1 cellular context compared by ENCODE assay signal in genomic region chr14:77470192-77470870, GRCh38.
TF ChIP-seq lines count a peak whose summit lies in the region.

No MANE protein-coding gene starts in this region.

TF ChIP-seq in HEK293, 187 proteins besides CTCF, POLR2A, EP300 and RAD21 (continued from another document and continues in another):
- TF ChIP-seq ZNF449 (tag by site-specific recombination; IDR thresholded peaks at IDR 0.05) (no peak), PRDM1 (tag by site-specific recombination; IDR thresholded peaks at IDR 0.05) (no peak), ZSCAN16 (tag by site-specific recombination; IDR thresholded peaks at IDR 0.05) (no peak), ZNF169 (tag by site-specific recombination; IDR thresholded peaks at IDR 0.05) (no peak), SCRT2 (tag by site-specific recombination; IDR thresholded peaks at IDR 0.05) (no peak), ZNF24 (tag by site-specific recombination; IDR thresholded peaks at IDR 0.05) (no peak; the same call in 1 of the 2 replicates), ZBTB17 (tag by site-specific recombination; IDR thresholded peaks at IDR 0.05) (peak; percentile 57; the same call in 1 of the 2 replicates), GFI1B (tag by site-specific recombination; IDR thresholded peaks at IDR 0.05) (no peak), ZNF140 (tag by site-specific recombination; IDR thresholded peaks at IDR 0.05) (no peak), ZNF544 (tag by site-specific recombination; IDR thresholded peaks at IDR 0.05) (no peak), ZNF624 (tag by site-specific recombination; IDR thresholded peaks at IDR 0.05) (no peak), ZNF248 (tag by site-specific recombination; IDR thresholded peaks at IDR 0.05) (no peak), ZNF132 (tag by site-specific recombination; IDR thresholded peaks at IDR 0.05; ENCODE audit: borderline replicate concordance) (no peak), ZNF239 (tag by site-specific recombination; IDR thresholded peaks at IDR 0.05) (no peak), ZNF423 (tag by site-specific recombination; IDR thresholded peaks at IDR 0.05) (peak; percentile 95), GLIS2 (tag by site-specific recombination; IDR thresholded peaks at IDR 0.05) (0 out of 2 replicates have a peak, but pooled peaks have one; percentile 10), ZSCAN5A (tag by site-specific recombination; IDR thresholded peaks at IDR 0.05) (no peak), SCRT1 (tag by site-specific recombination; IDR thresholded peaks at IDR 0.05; ENCODE audit: borderline replicate concordance) (0 out of 2 replicates have a peak, but pooled peaks have one; percentile 43), FEZF1 (tag by site-specific recombination; IDR thresholded peaks at IDR 0.05) (peak; percentile 79), ZNF155 (tag by site-specific recombination; IDR thresholded peaks at IDR 0.05) (no peak), ZNF280C (tag by site-specific recombination; IDR thresholded peaks at IDR 0.05) (no peak), ZNF530 (tag by site-specific recombination; IDR thresholded peaks at IDR 0.05; ENCODE audit: low read depth) (no peak), ZNF416 (tag by site-specific recombination; IDR thresholded peaks at IDR 0.05) (no peak), HOXD13 (CRISPR knock-in tag; IDR thresholded peaks at IDR 0.05; ENCODE audit: borderline replicate concordance) (no peak), ZBTB44 (tag by site-specific recombination; IDR thresholded peaks at IDR 0.05) (peak; percentile 88), WT1 (tag by site-specific recombination; IDR thresholded peaks at IDR 0.05) (0 out of 2 replicates have a peak, but pooled peaks have one; percentile 31), ZNF221 (tag by site-specific recombination; IDR thresholded peaks at IDR 0.05; ENCODE audit: borderline replicate concordance) (no peak), ZNF747 (tag by site-specific recombination; IDR thresholded peaks at IDR 0.05) (no peak), ZFP69B (tag by site-specific recombination; IDR thresholded peaks at IDR 0.05) (no peak), ZFP41 (tag by site-specific recombination; IDR thresholded peaks at IDR 0.05; ENCODE audit: borderline replicate concordance) (no peak), ZNF404 (tag by site-specific recombination; IDR thresholded peaks at IDR 0.05) (no peak), ZNF133 (tag by site-specific recombination; IDR thresholded peaks at IDR 0.05) (no peak), ZNF202 (tag by site-specific recombination; IDR thresholded peaks at IDR 0.05; ENCODE audit: borderline replicate concordance) (no peak), ZNF621 (tag by site-specific recombination; IDR thresholded peaks at IDR 0.05) (no peak), ELK4 (IDR thresholded peaks at IDR 0.05; ENCODE audit: borderline replicate concordance, low read depth, low read length) (no peak), KLF9 (tag by site-specific recombination; IDR thresholded peaks at IDR 0.05; ENCODE audit: low read depth) (no peak), ZNF677 (tag by site-specific recombination; IDR thresholded peaks at IDR 0.05) (no peak), ZBTB1 (tag by site-specific recombination; IDR thresholded peaks at IDR 0.05) (no peak), ZFHX2 (tag by site-specific recombination; conservative IDR thresholded peaks at IDR 0.05) (no peak), ZNF777 (tag by site-specific recombination; IDR thresholded peaks at IDR 0.05; ENCODE audit: borderline replicate concordance) (no peak), KLF10 (tag by site-specific recombination; IDR thresholded peaks at IDR 0.05) (no peak), ZNF837 (tag by site-specific recombination; IDR thresholded peaks at IDR 0.05) (no peak), SP7 (tag by site-specific recombination; IDR thresholded peaks at IDR 0.05) (no peak)
- TF ChIP-seq, protein P1, sequence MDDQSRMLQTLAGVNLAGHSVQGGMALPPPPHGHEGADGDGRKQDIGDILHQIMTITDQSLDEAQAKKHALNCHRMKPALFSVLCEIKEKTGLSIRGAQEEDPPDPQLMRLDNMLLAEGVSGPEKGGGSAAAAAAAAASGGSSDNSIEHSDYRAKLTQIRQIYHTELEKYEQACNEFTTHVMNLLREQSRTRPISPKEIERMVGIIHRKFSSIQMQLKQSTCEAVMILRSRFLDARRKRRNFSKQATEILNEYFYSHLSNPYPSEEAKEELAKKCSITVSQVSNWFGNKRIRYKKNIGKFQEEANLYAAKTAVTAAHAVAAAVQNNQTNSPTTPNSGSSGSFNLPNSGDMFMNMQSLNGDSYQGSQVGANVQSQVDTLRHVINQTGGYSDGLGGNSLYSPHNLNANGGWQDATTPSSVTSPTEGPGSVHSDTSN (CRISPR knock-in tag; IDR thresholded peaks at IDR 0.05): no peak
- TF ChIP-seq, protein P2, sequence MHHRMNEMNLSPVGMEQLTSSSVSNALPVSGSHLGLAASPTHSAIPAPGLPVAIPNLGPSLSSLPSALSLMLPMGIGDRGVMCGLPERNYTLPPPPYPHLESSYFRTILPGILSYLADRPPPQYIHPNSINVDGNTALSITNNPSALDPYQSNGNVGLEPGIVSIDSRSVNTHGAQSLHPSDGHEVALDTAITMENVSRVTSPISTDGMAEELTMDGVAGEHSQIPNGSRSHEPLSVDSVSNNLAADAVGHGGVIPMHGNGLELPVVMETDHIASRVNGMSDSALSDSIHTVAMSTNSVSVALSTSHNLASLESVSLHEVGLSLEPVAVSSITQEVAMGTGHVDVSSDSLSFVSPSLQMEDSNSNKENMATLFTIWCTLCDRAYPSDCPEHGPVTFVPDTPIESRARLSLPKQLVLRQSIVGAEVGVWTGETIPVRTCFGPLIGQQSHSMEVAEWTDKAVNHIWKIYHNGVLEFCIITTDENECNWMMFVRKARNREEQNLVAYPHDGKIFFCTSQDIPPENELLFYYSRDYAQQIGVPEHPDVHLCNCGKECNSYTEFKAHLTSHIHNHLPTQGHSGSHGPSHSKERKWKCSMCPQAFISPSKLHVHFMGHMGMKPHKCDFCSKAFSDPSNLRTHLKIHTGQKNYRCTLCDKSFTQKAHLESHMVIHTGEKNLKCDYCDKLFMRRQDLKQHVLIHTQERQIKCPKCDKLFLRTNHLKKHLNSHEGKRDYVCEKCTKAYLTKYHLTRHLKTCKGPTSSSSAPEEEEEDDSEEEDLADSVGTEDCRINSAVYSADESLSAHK (tag by site-specific recombination; IDR thresholded peaks at IDR 0.05): peak; percentile 65; the same call in 1 of the 2 replicates
- TF ChIP-seq, protein P3, sequence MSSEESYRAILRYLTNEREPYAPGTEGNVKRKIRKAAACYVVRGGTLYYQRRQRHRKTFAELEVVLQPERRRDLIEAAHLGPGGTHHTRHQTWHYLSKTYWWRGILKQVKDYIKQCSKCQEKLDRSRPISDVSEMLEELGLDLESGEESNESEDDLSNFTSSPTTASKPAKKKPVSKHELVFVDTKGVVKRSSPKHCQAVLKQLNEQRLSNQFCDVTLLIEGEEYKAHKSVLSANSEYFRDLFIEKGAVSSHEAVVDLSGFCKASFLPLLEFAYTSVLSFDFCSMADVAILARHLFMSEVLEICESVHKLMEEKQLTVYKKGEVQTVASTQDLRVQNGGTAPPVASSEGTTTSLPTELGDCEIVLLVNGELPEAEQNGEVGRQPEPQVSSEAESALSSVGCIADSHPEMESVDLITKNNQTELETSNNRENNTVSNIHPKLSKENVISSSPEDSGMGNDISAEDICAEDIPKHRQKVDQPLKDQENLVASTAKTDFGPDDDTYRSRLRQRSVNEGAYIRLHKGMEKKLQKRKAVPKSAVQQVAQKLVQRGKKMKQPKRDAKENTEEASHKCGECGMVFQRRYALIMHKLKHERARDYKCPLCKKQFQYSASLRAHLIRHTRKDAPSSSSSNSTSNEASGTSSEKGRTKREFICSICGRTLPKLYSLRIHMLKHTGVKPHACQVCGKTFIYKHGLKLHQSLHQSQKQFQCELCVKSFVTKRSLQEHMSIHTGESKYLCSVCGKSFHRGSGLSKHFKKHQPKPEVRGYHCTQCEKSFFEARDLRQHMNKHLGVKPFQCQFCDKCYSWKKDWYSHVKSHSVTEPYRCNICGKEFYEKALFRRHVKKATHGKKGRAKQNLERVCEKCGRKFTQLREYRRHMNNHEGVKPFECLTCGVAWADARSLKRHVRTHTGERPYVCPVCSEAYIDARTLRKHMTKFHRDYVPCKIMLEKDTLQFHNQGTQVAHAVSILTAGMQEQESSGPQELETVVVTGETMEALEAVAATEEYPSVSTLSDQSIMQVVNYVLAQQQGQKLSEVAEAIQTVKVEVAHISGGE (tag by site-specific recombination; conservative IDR thresholded peaks at IDR 0.05; ENCODE audit: low read depth): no peak
- TF ChIP-seq, protein P4, sequence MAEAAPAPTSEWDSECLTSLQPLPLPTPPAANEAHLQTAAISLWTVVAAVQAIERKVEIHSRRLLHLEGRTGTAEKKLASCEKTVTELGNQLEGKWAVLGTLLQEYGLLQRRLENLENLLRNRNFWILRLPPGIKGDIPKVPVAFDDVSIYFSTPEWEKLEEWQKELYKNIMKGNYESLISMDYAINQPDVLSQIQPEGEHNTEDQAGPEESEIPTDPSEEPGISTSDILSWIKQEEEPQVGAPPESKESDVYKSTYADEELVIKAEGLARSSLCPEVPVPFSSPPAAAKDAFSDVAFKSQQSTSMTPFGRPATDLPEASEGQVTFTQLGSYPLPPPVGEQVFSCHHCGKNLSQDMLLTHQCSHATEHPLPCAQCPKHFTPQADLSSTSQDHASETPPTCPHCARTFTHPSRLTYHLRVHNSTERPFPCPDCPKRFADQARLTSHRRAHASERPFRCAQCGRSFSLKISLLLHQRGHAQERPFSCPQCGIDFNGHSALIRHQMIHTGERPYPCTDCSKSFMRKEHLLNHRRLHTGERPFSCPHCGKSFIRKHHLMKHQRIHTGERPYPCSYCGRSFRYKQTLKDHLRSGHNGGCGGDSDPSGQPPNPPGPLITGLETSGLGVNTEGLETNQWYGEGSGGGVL (tag by site-specific recombination; IDR thresholded peaks at IDR 0.05): no peak
- TF ChIP-seq, protein P5, sequence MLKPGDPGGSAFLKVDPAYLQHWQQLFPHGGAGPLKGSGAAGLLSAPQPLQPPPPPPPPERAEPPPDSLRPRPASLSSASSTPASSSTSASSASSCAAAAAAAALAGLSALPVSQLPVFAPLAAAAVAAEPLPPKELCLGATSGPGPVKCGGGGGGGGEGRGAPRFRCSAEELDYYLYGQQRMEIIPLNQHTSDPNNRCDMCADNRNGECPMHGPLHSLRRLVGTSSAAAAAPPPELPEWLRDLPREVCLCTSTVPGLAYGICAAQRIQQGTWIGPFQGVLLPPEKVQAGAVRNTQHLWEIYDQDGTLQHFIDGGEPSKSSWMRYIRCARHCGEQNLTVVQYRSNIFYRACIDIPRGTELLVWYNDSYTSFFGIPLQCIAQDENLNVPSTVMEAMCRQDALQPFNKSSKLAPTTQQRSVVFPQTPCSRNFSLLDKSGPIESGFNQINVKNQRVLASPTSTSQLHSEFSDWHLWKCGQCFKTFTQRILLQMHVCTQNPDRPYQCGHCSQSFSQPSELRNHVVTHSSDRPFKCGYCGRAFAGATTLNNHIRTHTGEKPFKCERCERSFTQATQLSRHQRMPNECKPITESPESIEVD (tag by site-specific recombination; IDR thresholded peaks at IDR 0.05): peak; percentile 96
